In the genomic region with DNA sequence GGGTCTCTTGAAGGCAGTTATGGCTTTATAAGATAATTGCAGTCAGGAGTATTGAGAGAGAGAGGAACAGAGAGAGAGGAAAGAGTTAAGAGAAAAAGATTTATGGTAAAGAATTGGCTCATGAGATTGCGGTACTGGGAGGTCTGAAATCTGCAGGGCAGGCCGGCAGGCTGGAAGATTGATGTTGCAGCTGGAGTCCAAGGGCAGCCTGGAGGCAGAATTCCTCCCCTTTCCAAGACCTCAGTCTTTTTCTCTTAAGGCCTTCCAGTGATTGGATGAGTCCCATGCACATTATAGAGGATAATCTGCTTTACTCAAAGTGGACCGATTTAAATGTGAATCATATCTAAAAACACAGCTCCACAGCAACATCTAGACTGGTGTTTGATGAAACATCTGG, we compare ENCODE assay signal across 23 cellular contexts.
"Had no signal": no experiment of that assay in that cellular context is flagged by ENCODE, and none has a peak within 500 bp of the region (broad histone marks: within the 10 kb centered on the region; RNA-seq: fewer than 3 reads in every experiment).

No MANE protein-coding gene starts in this region.

- H3K4me1 ChIP-seq: foreskin keratinocyte, testis had no signal

- H3K4me3 Mint-ChIP-seq: activated CD4-positive, alpha-beta T cell treated with anti-CD3 and anti-CD28 coated beads, Interleukin-2, amount 10 ng/mL, durations not matched to agents 24 days and 14 days; activated CD8-positive, alpha-beta T cell treated with anti-CD3 and anti-CD28 coated beads, Interleukin-2, amount 10 ng/mL, durations not matched to agents 7 days and 5 days; activated naive CD8-positive, alpha-beta T cell treated with anti-CD3 and anti-CD28 coated beads, Interleukin-2, amount 10 ng/mL, durations not matched to agents 7 days and 5 days; activated T-cell treated with anti-CD3 and anti-CD28 coated beads, Interleukin-2, amount 50 U/mL, for 24 hours; stimulated activated memory B cell treated with anti-CD40 and anti-IgM and Interleukin-4, amounts not matched to agents 10 μg/mL and 1 μg/mL and 100 μg/mL, for 72 hours; T-helper 1 cell treated with Interleukin-12 subunit alpha and Interleukin-12 subunit beta and Interleukin-4 antibody, amounts not matched to agents 30 μg/mL and 1 μg/mL, for 36 hours; type B pancreatic cell had no signal

- H3K9me3 Mint-ChIP-seq: activated CD4-positive, alpha-beta T cell treated with anti-CD3 and anti-CD28 coated beads, Interleukin-2, amount 10 ng/mL, durations not matched to agents 24 days and 14 days; activated naive CD8-positive, alpha-beta T cell treated with anti-CD3 and anti-CD28 coated beads, Interleukin-2, amount 10 ng/mL, durations not matched to agents 7 days and 5 days; activated T-cell treated with anti-CD3 and anti-CD28 coated beads, Interleukin-2, amount 50 U/mL, for 24 hours; activated T-helper 2 cell treated with anti-CD3 and anti-CD28 coated beads, Interferon-gamma antibody, Interleukin-2, Interleukin-4, amounts not matched to agents 10 μg/mL and 5 μg/mL and 100 μg/mL, durations not matched to agents 14 hours and 24 hours and 36 hours; stimulated activated memory B cell treated with anti-CD40 and anti-IgM and Interleukin-4, amounts not matched to agents 10 μg/mL and 1 μg/mL and 100 μg/mL, for 72 hours; T-helper 1 cell treated with Interleukin-12 subunit alpha and Interleukin-12 subunit beta and Interleukin-4 antibody, amounts not matched to agents 30 μg/mL and 1 μg/mL, for 36 hours; type B pancreatic cell had no signal

- H3K9me3 ChIP-seq: spleen, testis had no signal

- H3K27me3 ChIP-seq: foreskin keratinocyte, spleen, testis had no signal

- ATAC-seq: activated CD8-positive, alpha-beta T cell treated with anti-CD3 and anti-CD28 coated beads, Interleukin-2, amount 10 ng/mL, durations not matched to agents 7 days and 5 days; esophagus mucosa; foreskin keratinocyte; left colon; sciatic nerve; stimulated activated memory B cell treated with anti-CD40 and anti-IgM and Interleukin-4, amounts not matched to agents 10 μg/mL and 1 μg/mL and 100 μg/mL, for 72 hours had no signal

- DNase-seq: activated CD4-positive, alpha-beta T cell treated with anti-CD3 and anti-CD28 coated beads, Interleukin-2, amount 10 ng/mL, durations not matched to agents 24 days and 14 days; activated CD8-positive, alpha-beta T cell treated with anti-CD3 and anti-CD28 coated beads, Interleukin-2, amount 10 ng/mL, durations not matched to agents 7 days and 5 days; activated naive CD4-positive, alpha-beta T cell treated with Interleukin-2 at 50 U/mL for 16 hours; activated naive CD8-positive, alpha-beta T cell treated with anti-CD3 and anti-CD28 coated beads, Interleukin-2, amount 10 ng/mL, durations not matched to agents 7 days and 5 days; activated T-cell treated with anti-CD3 and anti-CD28 coated beads, Interleukin-2, amount 50 U/mL, for 24 hours; anterior cingulate cortex; cerebellar nuclear complex; effector CD8-positive, alpha-beta T cell; foreskin keratinocyte; hippocampal formation; islet precursor cell; left colon; midbrain; spleen; stimulated activated CD4-positive, alpha-beta T cell treated with anti-CD3 and anti-CD28 coated beads, Interleukin-4, amount 100 ng/mL, for 4 hours; testis had no signal

- H3K27ac Mint-ChIP-seq: activated CD4-positive, alpha-beta T cell treated with anti-CD3 and anti-CD28 coated beads, Interleukin-2, amount 10 ng/mL, durations not matched to agents 24 days and 14 days; activated CD8-positive, alpha-beta T cell treated with anti-CD3 and anti-CD28 coated beads, Interleukin-2, amount 10 ng/mL, durations not matched to agents 7 days and 5 days; activated naive CD8-positive, alpha-beta T cell treated with anti-CD3 and anti-CD28 coated beads, Interleukin-2, amount 10 ng/mL, durations not matched to agents 7 days and 5 days; activated T-cell treated with anti-CD3 and anti-CD28 coated beads, Interleukin-2, amount 50 U/mL, for 24 hours; activated T-helper 2 cell treated with anti-CD3 and anti-CD28 coated beads, Interferon-gamma antibody, Interleukin-2, Interleukin-4, amounts not matched to agents 10 μg/mL and 5 μg/mL and 100 μg/mL, durations not matched to agents 14 hours and 24 hours and 36 hours; stimulated activated memory B cell treated with anti-CD40 and anti-IgM and Interleukin-4, amounts not matched to agents 10 μg/mL and 1 μg/mL and 100 μg/mL, for 72 hours; T-helper 1 cell treated with Interleukin-12 subunit alpha and Interleukin-12 subunit beta and Interleukin-4 antibody, amounts not matched to agents 30 μg/mL and 1 μg/mL, for 36 hours; type B pancreatic cell had no signal

- H3K27me3 Mint-ChIP-seq: activated CD4-positive, alpha-beta T cell treated with anti-CD3 and anti-CD28 coated beads, Interleukin-2, amount 10 ng/mL, durations not matched to agents 24 days and 14 days; activated naive CD8-positive, alpha-beta T cell treated with anti-CD3 and anti-CD28 coated beads, Interleukin-2, amount 10 ng/mL, durations not matched to agents 7 days and 5 days; activated T-cell treated with anti-CD3 and anti-CD28 coated beads, Interleukin-2, amount 50 U/mL, for 24 hours; type B pancreatic cell had no signal

- H3K27ac ChIP-seq: foreskin keratinocyte, spleen, testis had no signal

- H3K36me3 Mint-ChIP-seq: activated naive CD8-positive, alpha-beta T cell treated with anti-CD3 and anti-CD28 coated beads, Interleukin-2, amount 10 ng/mL, durations not matched to agents 7 days and 5 days; stimulated activated memory B cell treated with anti-CD40 and anti-IgM and Interleukin-4, amounts not matched to agents 10 μg/mL and 1 μg/mL and 100 μg/mL, for 72 hours; type B pancreatic cell had no signal

- H3K4me1 Mint-ChIP-seq: activated CD4-positive, alpha-beta T cell treated with anti-CD3 and anti-CD28 coated beads, Interleukin-2, amount 10 ng/mL, durations not matched to agents 24 days and 14 days; activated naive CD8-positive, alpha-beta T cell treated with anti-CD3 and anti-CD28 coated beads, Interleukin-2, amount 10 ng/mL, durations not matched to agents 7 days and 5 days; stimulated activated memory B cell treated with anti-CD40 and anti-IgM and Interleukin-4, amounts not matched to agents 10 μg/mL and 1 μg/mL and 100 μg/mL, for 72 hours had no signal

- H3K4me3 ChIP-seq: lung, spleen, testis had no signal
